In the genomic region with DNA sequence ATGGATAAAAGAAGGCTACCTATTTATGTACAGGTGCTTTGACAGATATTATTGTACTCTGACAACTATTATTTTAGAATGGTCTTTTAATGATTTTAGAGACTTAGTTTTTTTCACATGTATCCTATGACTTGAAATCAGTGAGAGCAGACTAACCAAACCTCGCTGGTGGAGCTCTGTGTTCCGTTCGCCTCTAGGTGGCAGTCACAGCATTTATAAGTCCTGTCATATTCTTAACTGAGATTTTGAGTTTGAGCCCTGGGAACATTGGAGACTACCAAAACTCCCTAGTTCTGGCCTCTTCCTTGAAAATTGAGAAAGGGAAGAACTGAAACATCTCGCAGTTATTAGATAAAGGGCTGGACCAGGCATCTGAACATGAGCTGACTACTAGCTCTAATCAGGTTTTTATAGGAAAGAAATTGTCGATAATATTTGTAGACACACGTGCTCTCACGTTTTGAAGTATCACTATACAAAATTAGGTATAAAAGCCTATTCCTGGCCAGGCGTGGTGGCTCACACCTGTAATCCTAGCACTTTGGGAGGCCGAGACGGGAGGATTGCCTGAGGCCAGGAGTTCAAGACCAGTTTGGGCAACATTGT, we compare ENCODE assay signal across 8 cellular contexts. TPM values are rescaled to one million over a fixed set of nuclear protein-coding genes. Genes with fewer than 3 reads are reported as not detected.
DNase-seq lines count a peak whose midpoint lies in the region; ATAC-seq, FAIRE-seq and TF ChIP-seq lines count a peak whose summit lies in the region.

No MANE protein-coding gene starts in this region.

- TF ChIP-seq RAD21 in HCT116 (IDR thresholded peaks at IDR 0.05; ENCODE audit: low read depth) (peak; percentile 76), HepG2 (CRISPR knock-in tag; IDR thresholded peaks at IDR 0.05) (peak; percentile 49; the same call in 1 of the 2 replicates)

- ATAC-seq in HCT116 (peak; percentile 58), HepG2 (peak; percentile 47), HG02759 (IDR thresholded peaks at IDR 0.05; ENCODE audit: unreplicated experiment) (no peak)

- CTCF ChIA-PET in HCT116 (lab: Charles Lee) = interaction anchor here (0.8 to 5.3 kb wide), 33 partner anchors 9 to 940 kb away, joined by 3 to 176 read pairs (median 4); partner anchors contain the start of genes ERG28, FLVCR2, IFT43 and TGFB3
- CTCF ChIA-PET in HepG2 (lab: Yijun Ruan, JAX; ENCODE audit: low intra/inter-chr PET ratio, low total read pairs) = interaction anchor here (1.3 to 1.7 kb wide), 4 partner anchors 85 to 273 kb away, joined by 3 to 9 read pairs (median 4); partner anchors contain the start of gene TGFB3

- intact Hi-C loops in HCT116 (cut with micrococcal nuclease) = loop anchor here (1.0 to 10.0 kb wide), 3 partner anchors 133 to 936 kb away; no protein-coding TSS in a partner anchor
- intact Hi-C loops in colonic mucosa (cut with DNase I) = loop anchor here (2.0 to 10.0 kb wide), 3 partner anchors 195 to 678 kb away; no protein-coding TSS in a partner anchor
- intact Hi-C loops in HepG2 (cut with micrococcal nuclease; ENCODE audit: unreplicated experiment) = no loop called here

- H3K4me2 ChIP-seq in HCT116 (ENCODE audit: low read length) = no peak overlapping the region
- no peak overlapping the region for H3K4me2 ChIP-seq in HepG2 (ENCODE audit: low read depth, low read length)

- in situ Hi-C loops in HepG2 (cut with HindIII; ENCODE audit: extremely low pct_ligation_motif_present, low pct_unique_long_range_greater_than_20kb) = loop anchor here (25.0 kb wide), 1 partner anchor 678 kb away; the partner anchor contains the start of gene ESRRB

- TF ChIP-seq CTCF in BE2C (IDR thresholded peaks at IDR 0.05; ENCODE audit: low read depth, low read length) (peak; percentile 89), HCT116 (IDR thresholded peaks at IDR 0.05 in 2 of 3, conservative IDR thresholded peaks at IDR 0.05 in 1 of 3; ENCODE audit: borderline replicate concordance in 1 of 3, insufficient read depth in 1 of 3, low read depth in 2 of 3, low read length in 2 of 3) (peak; percentile 68 to 89 (median 78)), colonic mucosa (IDR thresholded peaks at IDR 0.05) (peak; percentile 64), HepG2 (CRISPR knock-in tag; IDR thresholded peaks at IDR 0.05) (peak; percentile 78)

- no peak overlapping the region for H3K27ac ChIP-seq in HCT116 (ENCODE audit: low read depth, low read length)
- no peak overlapping the region for H3K27ac ChIP-seq in colonic mucosa
- H3K27ac ChIP-seq in HepG2 (ENCODE audit: extremely low read length, insufficient read depth, low read length) = no peak overlapping the region

- H3K9ac ChIP-seq in HCT116 (ENCODE audit: low read length) (no peak overlapping the region), colonic mucosa (ENCODE audit: low read depth in 2 of 2, low read length in 2 of 2) (no peak overlapping the region), HepG2 (ENCODE audit: insufficient read depth, low read depth, low read length) (no peak overlapping the region)

- 57% methylated on average over 10 of the region's 10 CpGs for WGBS in HepG2 (ENCODE audit: low lambda C conversion rate)

- BruUV-seq in HCT116 (replicated peaks; lab: Mats Ljungman, UMichigan) (no TSS peak), HepG2 (replicated peaks; lab: Mats Ljungman, UMichigan) (no TSS peak)

- H3K4me3 ChIP-seq in BE2C (ENCODE audit: low read depth, low read length) (no peak overlapping the region), HCT116 (replicated peaks in 1 of 2; ENCODE audit: low read depth in 1 of 2, low read length in 2 of 2) (no peak overlapping the region), colonic mucosa (no peak overlapping the region), HepG2 (replicated peaks in 1 of 3; ENCODE audit: insufficient read depth in 1 of 3, low read depth in 2 of 3, low read length in 3 of 3) (no peak overlapping the region)

- no peaks in the 10 kb centered on the region for H3K79me2 ChIP-seq in HCT116 (ENCODE audit: insufficient read depth, low read length)
- H3K79me2 ChIP-seq in HepG2 (ENCODE audit: insufficient read depth, low read length) = no peaks in the 10 kb centered on the region

- peak; percentile 76 for DNase-seq in BE2C
- DNase-seq in HCT116 (ENCODE audit: low read depth, low spot score) = peak; percentile 68
- DNase-seq in NCI-H446 treated with DMSO at 0.1 percent for 48 hours (lab: John Stamatoyannopoulos, UW) = peak; percentile 56
- peak; percentile 45 to 66 for DNase-seq in activated CD4-positive, alpha-beta T cell treated with anti-CD3 and anti-CD28 coated beads for 4 hours
- peak; percentile 76 for DNase-seq in colonic mucosa
- DNase-seq in HepG2 (ENCODE audit: low spot score) = peak; percentile 67
- DNase-seq in stimulated activated CD4-positive, alpha-beta T cell treated with anti-CD3 and anti-CD28 coated beads, TNF-alpha, amount 100 ng/mL, for 24 hours (ENCODE audit: low read depth in 3 of 3) = peak; percentile 16 to 48 (median 42)

- H3K9me2 ChIP-seq in HCT116 (ENCODE audit: insufficient read depth) = no peaks in the 10 kb centered on the region

- H3K9me3 ChIP-seq in BE2C (no peaks in the 10 kb centered on the region), HCT116 (ENCODE audit: control insufficient read depth in 1 of 2, insufficient read depth in 1 of 2, low read depth in 1 of 2, low read length in 2 of 2) (no peaks in the 10 kb centered on the region), colonic mucosa (no peaks in the 10 kb centered on the region), HepG2 (ENCODE audit: low read length) (no peaks in the 10 kb centered on the region)

- H3K4me1 ChIP-seq in BE2C (no peaks in the 10 kb centered on the region), HCT116 (ENCODE audit: control insufficient read depth in 1 of 2, insufficient read depth in 2 of 2, low read length in 2 of 2) (peaks cover 17 to 18% of the 10 kb centered on the region in 2 experiments), colonic mucosa (no peaks in the 10 kb centered on the region), HepG2 (ENCODE audit: insufficient read depth, low read length) (peaks cover 25% of the 10 kb centered on the region)

- no peaks in the 10 kb centered on the region for H3K27me3 ChIP-seq in BE2C
- H3K27me3 ChIP-seq in HCT116 (ENCODE audit: insufficient read depth, low read length) = no peaks in the 10 kb centered on the region
- H3K27me3 ChIP-seq in colonic mucosa = no peaks in the 10 kb centered on the region
- no peaks in the 10 kb centered on the region for H3K27me3 ChIP-seq in HepG2 (ENCODE audit: control insufficient read depth in 1 of 2, insufficient read depth in 2 of 2, low read length in 2 of 2)

- peak; percentile 85 for FAIRE-seq in HepG2 (lab: Jason Lieb, UNC)

- RAD21 ChIA-PET in HCT116 (lab: Charles Lee; ENCODE audit: low non-redundant PET in 1 of 2, low total read pairs in 2 of 2, uncharacterized antibody in 2 of 2, unreplicated experiment in 2 of 2) = interaction anchor here (0.7 to 2.6 kb wide), 12 partner anchors 84 to 930 kb away, joined by 3 to 16 read pairs (median 4); partner anchors contain the start of gene TGFB3 (in 2 of the 2)

- TF ChIP-seq EP300 in HepG2 (IDR thresholded peaks at IDR 0.05; ENCODE audit: low read depth in 2 of 2, low read length in 2 of 2) (no peak), HepG2 (CRISPR knock-in tag; IDR thresholded peaks at IDR 0.05; ENCODE audit: borderline replicate concordance) (no peak)

- no peak for TF ChIP-seq POLR2A in HCT116 (IDR thresholded peaks at IDR 0.05; ENCODE audit: borderline replicate concordance, extremely low read depth, insufficient read depth, insufficient read length)
- no peak for TF ChIP-seq POLR2A in HepG2 (IDR thresholded peaks at IDR 0.05; ENCODE audit: insufficient read depth in 1 of 2, low read depth in 2 of 2, low read length in 2 of 2)

- H2AFZ ChIP-seq in HCT116 (ENCODE audit: low read depth, low read length, poor library complexity, severe bottlenecking) (no peak overlapping the region), HepG2 (ENCODE audit: low read length) (no peak overlapping the region)

- H4K20me1 ChIP-seq in HCT116 (ENCODE audit: insufficient read depth) = no peaks in the 10 kb centered on the region
- H4K20me1 ChIP-seq in HepG2 (ENCODE audit: insufficient read depth, low read length) = no peaks in the 10 kb centered on the region

- H3K36me3 ChIP-seq in BE2C = peaks cover 5% of the 10 kb centered on the region
- 0 out of 4 replicates have a peak, but pooled peaks cover 0 to 2% of the 10 kb centered on the region in 2 experiments for H3K36me3 ChIP-seq in HCT116 (ENCODE audit: control insufficient read depth in 1 of 2, insufficient read depth in 2 of 2, low read length in 2 of 2)
- H3K36me3 ChIP-seq in colonic mucosa = no peaks in the 10 kb centered on the region
- peaks cover 0 to 12% of the 10 kb centered on the region in 2 experiments; a peak in 3 of 5 replicates for H3K36me3 ChIP-seq in HepG2 (replicated peaks in 1 of 2; ENCODE audit: control insufficient read depth in 1 of 2, insufficient read depth in 2 of 2, low read length in 2 of 2)

- POLR2A ChIA-PET in HCT116 (lab: Charles Lee) (interaction anchor here (0.8 to 1.5 kb wide), 3 partner anchors 19 to 273 kb away, joined by 3 to 9 read pairs (median 5); partner anchors contain the start of gene TGFB3), HepG2 (lab: Yijun Ruan, JAX) (no interaction called here)

RNA-seq across cellular contexts. Expression of gene TTLL5, which starts 48.3 kb away (rescaled TPM):
- 8.7 TPM for polyA plus RNA-seq in BE2C (2012; ENCODE audit: insufficient read depth, insufficient read length, low read depth)
- total RNA-seq in HCT116 (2021; ENCODE audit: unreplicated experiment) = 26.2 TPM
- polyA plus RNA-seq in HCT116 (2012) = 15.1 and 16.5 TPM in 2 replicates
- total RNA-seq in colonic mucosa = 10 to 100 TPM; 26.5 to 37.3 TPM
- total RNA-seq in HepG2 (2016; rRNA removed; fragmentation: Illumina TruSeq; extraction: Trizol) = 18.8 and 22.0 TPM in 2 replicates
- 11.0 and 13.0 TPM in 2 replicates for total RNA-seq in HepG2 (2016; cell fraction: cytosol; rRNA removed; fragmentation: Illumina TruSeq; extraction: Trizol; ENCODE audit: low read depth)
- total RNA-seq in HepG2 (2016; cell fraction: insoluble cytoplasmic fraction; rRNA removed; fragmentation: Illumina TruSeq; extraction: Trizol) = 18.4 and 19.9 TPM in 2 replicates
- total RNA-seq in HepG2 (2016; cell fraction: membrane; rRNA removed; fragmentation: Illumina TruSeq; extraction: Trizol) = 15.7 and 19.1 TPM in 2 replicates
- total RNA-seq in HepG2 (2016; cell fraction: nucleus; rRNA removed; fragmentation: Illumina TruSeq; extraction: Trizol) = 48.7 and 50.9 TPM in 2 replicates
- 9.5 and 11.8 TPM in 2 replicates for polyA plus RNA-seq in HepG2 (2011; rRNA removed)
- polyA plus RNA-seq in HepG2 (2011; cell fraction: cytosol; rRNA removed) = 7.3 and 8.3 TPM in 2 replicates
- polyA plus RNA-seq in HepG2 (2011; cell fraction: nucleus; rRNA removed) = 11.3 and 11.7 TPM in 2 replicates
- 10.1 and 11.0 TPM in 2 replicates for polyA plus RNA-seq in HepG2 (2012)
- 5.1 and 5.9 TPM in 2 replicates for polyA plus RNA-seq in HepG2 (2016; cell fraction: cytosol; fragmentation: Illumina TruSeq; extraction: Trizol; ENCODE audit: low read depth)
- polyA plus RNA-seq in HepG2 (2016; cell fraction: insoluble cytoplasmic fraction; fragmentation: Illumina TruSeq; extraction: Trizol; ENCODE audit: low read depth) = 23.6 and 26.9 TPM in 2 replicates
- polyA plus RNA-seq in HepG2 (2016; cell fraction: membrane; fragmentation: Illumina TruSeq; extraction: Trizol; ENCODE audit: low read depth) = 15.3 and 15.6 TPM in 2 replicates
- polyA plus RNA-seq in HepG2 (2016; cell fraction: nucleus; fragmentation: Illumina TruSeq; extraction: Trizol; ENCODE audit: insufficient read depth, low read depth) = 18.3 and 22.1 TPM in 2 replicates
- 29.7 and 74.9 TPM in 2 replicates for polyA minus RNA-seq in HepG2 (2011; rRNA and poly(A)+ RNA removed; ENCODE audit: low replicate concordance)
- 13.5 and 18.4 TPM in 2 replicates for polyA minus RNA-seq in HepG2 (2011; cell fraction: cytosol; rRNA and poly(A)+ RNA removed)
- 88.6 and 109 TPM in 2 replicates for polyA minus RNA-seq in HepG2 (2011; cell fraction: nucleus; rRNA and poly(A)+ RNA removed)

RNA-seq across cellular contexts. Expression of gene ERG28, which starts 48.6 kb away (rescaled TPM):
- polyA plus RNA-seq in BE2C (2012; ENCODE audit: insufficient read depth, insufficient read length, low read depth) = 15.1 TPM
- 18.4 TPM for total RNA-seq in HCT116 (2021; ENCODE audit: unreplicated experiment)
- polyA plus RNA-seq in HCT116 (2012) = 16.1 and 17.3 TPM in 2 replicates
- 10 to 100 TPM; 24.4 to 32.3 TPM for total RNA-seq in colonic mucosa
- 21.5 and 27.3 TPM in 2 replicates for total RNA-seq in HepG2 (2016; rRNA removed; fragmentation: Illumina TruSeq; extraction: Trizol)
- total RNA-seq in HepG2 (2016; cell fraction: cytosol; rRNA removed; fragmentation: Illumina TruSeq; extraction: Trizol; ENCODE audit: low read depth) = 16.0 and 22.3 TPM in 2 replicates
- total RNA-seq in HepG2 (2016; cell fraction: insoluble cytoplasmic fraction; rRNA removed; fragmentation: Illumina TruSeq; extraction: Trizol) = 21.0 and 26.7 TPM in 2 replicates
- 22.9 and 30.8 TPM in 2 replicates for total RNA-seq in HepG2 (2016; cell fraction: membrane; rRNA removed; fragmentation: Illumina TruSeq; extraction: Trizol)
- 20.8 and 22.6 TPM in 2 replicates for total RNA-seq in HepG2 (2016; cell fraction: nucleus; rRNA removed; fragmentation: Illumina TruSeq; extraction: Trizol)
- polyA plus RNA-seq in HepG2 (2011; rRNA removed) = 32.3 and 34.7 TPM in 2 replicates
- 26.1 and 37.7 TPM in 2 replicates for polyA plus RNA-seq in HepG2 (2011; cell fraction: cytosol; rRNA removed)
- polyA plus RNA-seq in HepG2 (2011; cell fraction: nucleus; rRNA removed) = 5.1 and 9.0 TPM in 2 replicates
- 25.0 and 31.3 TPM in 2 replicates for polyA plus RNA-seq in HepG2 (2012)
- 30.9 and 48.9 TPM in 2 replicates for polyA plus RNA-seq in HepG2 (2016; cell fraction: cytosol; fragmentation: Illumina TruSeq; extraction: Trizol; ENCODE audit: low read depth)
- 45.2 and 45.6 TPM in 2 replicates for polyA plus RNA-seq in HepG2 (2016; cell fraction: insoluble cytoplasmic fraction; fragmentation: Illumina TruSeq; extraction: Trizol; ENCODE audit: low read depth)
- polyA plus RNA-seq in HepG2 (2016; cell fraction: membrane; fragmentation: Illumina TruSeq; extraction: Trizol; ENCODE audit: low read depth) = 42.1 and 53.5 TPM in 2 replicates
- polyA plus RNA-seq in HepG2 (2016; cell fraction: nucleus; fragmentation: Illumina TruSeq; extraction: Trizol; ENCODE audit: insufficient read depth, low read depth) = 59.5 and 64.5 TPM in 2 replicates
- polyA minus RNA-seq in HepG2 (2011; rRNA and poly(A)+ RNA removed; ENCODE audit: low replicate concordance) = 20.1 and 27.6 TPM in 2 replicates
- polyA minus RNA-seq in HepG2 (2011; cell fraction: cytosol; rRNA and poly(A)+ RNA removed) = 7.5 and 9.6 TPM in 2 replicates
- polyA minus RNA-seq in HepG2 (2011; cell fraction: nucleus; rRNA and poly(A)+ RNA removed) = 7.2 and 9.6 TPM in 2 replicates
